In genomic region chrX:19649227-19650009, GRCh38 we compare ENCODE assay signal across 20 cellular contexts.
DNase-seq lines count a peak whose midpoint lies in the region; ATAC-seq lines count a peak whose summit lies in the region.
"Had no signal": no experiment of that assay in that cellular context is flagged by ENCODE, and none has a peak within 500 bp of the region (broad histone marks: within the 10 kb centered on the region; RNA-seq: fewer than 3 reads in every experiment).

No MANE protein-coding gene starts in this region.

- H3K4me3 Mint-ChIP-seq in activated naive CD4-positive, alpha-beta T cell treated with anti-CD3 and anti-CD28 coated beads, Interleukin-2, amount 50 U/mL, for 24 hours = no peak overlapping the region
- no peak overlapping the region for H3K4me3 Mint-ChIP-seq in activated CD4-positive, alpha-beta T cell treated with anti-CD3 and anti-CD28 coated beads, Interleukin-2, amount 10 ng/mL, durations not matched to agents 24 days and 14 days
- H3K4me3 Mint-ChIP-seq: B cell, type B pancreatic cell had no signal

- H3K4me1 Mint-ChIP-seq in activated naive CD4-positive, alpha-beta T cell treated with anti-CD3 and anti-CD28 coated beads, Interleukin-2, amount 50 U/mL, for 24 hours = peaks cover 70% of the 10 kb centered on the region
- peaks cover 28% of the 10 kb centered on the region for H3K4me1 Mint-ChIP-seq in activated CD4-positive, alpha-beta T cell treated with anti-CD3 and anti-CD28 coated beads, Interleukin-2, amount 10 ng/mL, durations not matched to agents 24 days and 14 days

- peak overlapping the region; percentile 12 for H3K27ac ChIP-seq in angular gyrus (ENCODE audit: low read depth, low read length)
- peak overlapping the region; percentile 5 for H3K27ac ChIP-seq in layer of hippocampus (ENCODE audit: low read depth, low read length)
- peak overlapping the region; percentile 85 for H3K27ac ChIP-seq in temporal lobe (ENCODE audit: low read depth, low read length)
- H3K27ac ChIP-seq: KMS-11, Peyer's patch had no signal

- no peak for ATAC-seq in HG03378 (IDR thresholded peaks at IDR 0.05; ENCODE audit: unreplicated experiment)

- peak overlapping the region; percentile 81 for H3K27ac Mint-ChIP-seq in activated naive CD4-positive, alpha-beta T cell treated with anti-CD3 and anti-CD28 coated beads, Interleukin-2, amount 50 U/mL, for 24 hours
- H3K27ac Mint-ChIP-seq in activated CD4-positive, alpha-beta T cell treated with anti-CD3 and anti-CD28 coated beads, Interleukin-2, amount 10 ng/mL, durations not matched to agents 24 days and 14 days = no peak overlapping the region
- H3K27ac Mint-ChIP-seq: B cell, type B pancreatic cell had no signal

- H3K27me3 Mint-ChIP-seq in activated naive CD4-positive, alpha-beta T cell treated with anti-CD3 and anti-CD28 coated beads, Interleukin-2, amount 50 U/mL, for 24 hours = no peaks in the 10 kb centered on the region
- H3K27me3 Mint-ChIP-seq in activated CD4-positive, alpha-beta T cell treated with anti-CD3 and anti-CD28 coated beads, Interleukin-2, amount 10 ng/mL, durations not matched to agents 24 days and 14 days = no peaks in the 10 kb centered on the region
- H3K27me3 Mint-ChIP-seq: B cell, type B pancreatic cell had no signal

- H3K27me3 ChIP-seq in layer of hippocampus (ENCODE audit: control insufficient read depth, insufficient read depth, low read length) = no peaks in the 10 kb centered on the region
- H3K27me3 ChIP-seq: esophagus squamous epithelium, Peyer's patch had no signal

- H3K36me3 Mint-ChIP-seq in activated naive CD4-positive, alpha-beta T cell treated with anti-CD3 and anti-CD28 coated beads, Interleukin-2, amount 50 U/mL, for 24 hours = peaks cover 16% of the 10 kb centered on the region
- H3K36me3 Mint-ChIP-seq in activated CD4-positive, alpha-beta T cell treated with anti-CD3 and anti-CD28 coated beads, Interleukin-2, amount 10 ng/mL, durations not matched to agents 24 days and 14 days (ENCODE audit: low read depth) = peaks cover 31% of the 10 kb centered on the region
- H3K36me3 Mint-ChIP-seq: type B pancreatic cell had no signal

- no peak for DNase-seq in activated naive CD4-positive, alpha-beta T cell treated with Interleukin-2 at 50 U/mL for 16 hours
- no peak for DNase-seq in activated CD4-positive, alpha-beta T cell treated with anti-CD3 and anti-CD28 coated beads, Interleukin-2, amount 10 ng/mL, durations not matched to agents 24 days and 14 days
- DNase-seq in activated CD4-positive, alpha-beta T cell treated with anti-CD3 and anti-CD28 coated beads, Interleukin-2, amount 50 U/mL, for 48 hours = no peak
- DNase-seq: cerebellar nuclear complex; esophagus squamous epithelium; mesendoderm; NCI-H1417 treated with DMSO at 0.1 percent for 48 hours; NCI-H510A; Peyer's patch; stimulated activated CD4-positive, alpha-beta T cell treated with anti-CD3 and anti-CD28 coated beads, Interleukin-15, amount 100 ng/mL, for 24 hours; T-helper 9 cell had no signal

- intact Hi-C loops in activated CD4-positive, alpha-beta T cell treated with anti-CD3 and anti-CD28 coated beads, Interleukin-2, amount 10 ng/mL, durations not matched to agents 24 days and 14 days (cut with micrococcal nuclease) = no loop called here

- no peaks in the 10 kb centered on the region for H3K9me3 Mint-ChIP-seq in activated naive CD4-positive, alpha-beta T cell treated with anti-CD3 and anti-CD28 coated beads, Interleukin-2, amount 50 U/mL, for 24 hours
- peaks cover 3% of the 10 kb centered on the region for H3K9me3 Mint-ChIP-seq in activated CD4-positive, alpha-beta T cell treated with anti-CD3 and anti-CD28 coated beads, Interleukin-2, amount 10 ng/mL, durations not matched to agents 24 days and 14 days
- H3K9me3 Mint-ChIP-seq: activated naive CD4-positive, alpha-beta T cell treated with anti-CD3 and anti-CD28 coated beads, Interleukin-2, amount 50 U/mL, for 72 hours had no signal

Comparison
In these comparisons a context has a peak if more than half of its experiments do, and no peak if none do; other contexts are left out.
1. H3K27ac ChIP-seq: peak in every context shown above with its lines; median percentile 85 in temporal lobe; 12 in angular gyrus; 5 in layer of hippocampus.